In the genomic region with DNA sequence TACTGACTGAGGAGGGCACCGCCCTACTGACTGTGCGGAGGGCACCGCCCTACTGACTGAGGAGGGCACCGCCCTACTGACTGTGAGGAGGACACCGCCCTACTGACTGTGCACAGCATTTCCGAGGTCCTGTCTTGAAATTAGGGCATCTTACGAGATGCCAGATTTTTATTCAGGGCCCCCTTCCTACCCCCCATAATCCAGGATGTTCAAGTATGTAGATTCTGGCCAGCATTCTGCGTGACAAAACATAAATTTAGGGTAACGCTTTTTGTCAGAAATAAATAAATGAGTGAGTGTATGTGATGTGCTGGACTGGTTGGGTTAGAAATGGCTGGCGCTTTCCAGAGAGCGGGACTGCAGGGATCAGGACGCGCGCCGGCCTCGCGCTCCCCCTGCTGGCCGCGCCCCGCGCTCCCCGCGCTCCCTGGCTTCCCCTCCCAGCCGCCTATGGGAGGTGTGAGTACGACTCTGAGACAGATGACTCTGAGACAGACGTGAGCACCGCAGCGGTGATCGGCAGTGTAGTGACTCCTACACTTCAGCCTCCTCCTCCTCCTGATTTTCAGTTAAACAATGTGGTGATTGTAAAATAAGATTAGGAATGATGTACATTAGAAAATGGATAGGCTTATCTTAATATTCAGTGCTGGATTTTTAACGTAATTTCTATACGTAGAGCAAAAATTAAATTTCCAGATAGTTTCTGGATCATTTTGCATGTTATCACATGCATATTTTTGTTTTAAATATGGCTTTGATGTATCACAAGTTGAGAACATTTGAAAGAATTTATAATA, we compare ENCODE assay signal across 8 cellular contexts.
DNase-seq lines count a peak whose midpoint lies in the region; TF ChIP-seq lines count a peak whose summit lies in the region.

No MANE protein-coding gene starts in this region.

- H3K4me1 ChIP-seq in Caco-2 = no peaks in the 10 kb centered on the region
- no peaks in the 10 kb centered on the region for H3K4me1 ChIP-seq in esophagus (ENCODE audit: control insufficient read depth in 2 of 2, insufficient read depth in 2 of 2, low read length in 1 of 2)

- intact Hi-C loops in Caco-2 (cut with micrococcal nuclease; ENCODE audit: unreplicated experiment) = loop anchor here (5.0 kb wide), 2 partner anchors 174 to 259 kb away; no protein-coding TSS in a partner anchor

- H3K4me3 Mint-ChIP-seq in Caco-2 (ENCODE audit: unreplicated experiment) = no peak overlapping the region
- H3K4me3 Mint-ChIP-seq in nephron = peak overlapping the region in 2 of 3 experiments; percentile 26 to 37

- WGBS in esophagus, 2 donors = 20% methylated on average over 31 of the region's 31 CpGs

- H3K4me1 Mint-ChIP-seq in Caco-2 (ENCODE audit: low read depth, unreplicated experiment) (no peaks in the 10 kb centered on the region), nephron (peaks cover 13% of the 10 kb centered on the region)

- H3K9me3 ChIP-seq in Caco-2 (no peaks in the 10 kb centered on the region), esophagus (ENCODE audit: control insufficient read depth in 2 of 2, insufficient read depth in 1 of 2, low read depth in 1 of 2, low read length in 1 of 2) (peaks cover 0 to 5% of the 10 kb centered on the region in 2 donors)

- H3K9me3 Mint-ChIP-seq in Caco-2 (ENCODE audit: unreplicated experiment) (no peaks in the 10 kb centered on the region), nephron (no peaks in the 10 kb centered on the region)

- H3K36me3 Mint-ChIP-seq in Caco-2 (ENCODE audit: insufficient read depth, unreplicated experiment) (no peaks in the 10 kb centered on the region), nephron (ENCODE audit: low read depth) (no peaks in the 10 kb centered on the region)

- POLR2A ChIA-PET in Caco-2 (lab: Charles Lee) = no interaction called here

- no peak overlapping the region for H3K4me3 ChIP-seq in Caco-2 (ENCODE audit: low read depth, low read length)
- H3K4me3 ChIP-seq in esophagus (ENCODE audit: low read depth in 1 of 2, low read length in 2 of 2) = no peak overlapping the region

- TF ChIP-seq CTCF in Caco-2 (IDR thresholded peaks at IDR 0.05; ENCODE audit: insufficient read depth in 1 of 2, low read depth in 1 of 2, low read length in 1 of 2, severe bottlenecking in 1 of 2, unreplicated experiment in 1 of 2) (peak; percentile 38 to 81), GM20000 (IDR thresholded peaks at IDR 0.05; ENCODE audit: extremely low read depth, missing control alignments) (peak; percentile 96), nephron (IDR thresholded peaks at IDR 0.05; ENCODE audit: unreplicated experiment in 3 of 3) (peak; percentile 91 to 96 (median 92))

- H3K27me3 Mint-ChIP-seq in Caco-2 (ENCODE audit: insufficient read depth, unreplicated experiment) (no peaks in the 10 kb centered on the region), nephron (ENCODE audit: low read depth) (no peaks in the 10 kb centered on the region)

- peak; percentile 45 to 77 for DNase-seq in Caco-2
- DNase-seq in GM20000 (ENCODE audit: low spot score) = peak; percentile 81
- DNase-seq in HK-2 (ENCODE audit: unreplicated experiment) = peak; percentile 82
- peak; percentile 93 for DNase-seq in OCI-M1 (lab: John Stamatoyannopoulos, UW)
- DNase-seq in activated T-cell treated with anti-CD3 and anti-CD28 coated beads for 48 hours (ENCODE audit: low read depth) = peak; percentile 81
- peak; percentile 15 to 49 (median 30) for DNase-seq in stimulated activated naive CD4-positive, alpha-beta T cell (lab: John Stamatoyannopoulos, UW)

- H3K27me3 ChIP-seq in Caco-2 (replicated peaks; ENCODE audit: control insufficient read depth, insufficient read depth, low read length) (no peaks in the 10 kb centered on the region), esophagus (ENCODE audit: control insufficient read depth in 1 of 2, insufficient read depth in 2 of 2, low read length in 2 of 2) (no peaks in the 10 kb centered on the region)

- no TSS peak for BruUV-seq in Caco-2 (replicated peaks; lab: Mats Ljungman, UMichigan)

- CTCF ChIA-PET in Caco-2 (lab: Charles Lee) = no interaction called here

- peak overlapping the region; percentile 30 to 79 for H3K27ac ChIP-seq in esophagus (ENCODE audit: low read depth in 2 of 2, low read length in 1 of 2)

- H3K36me3 ChIP-seq in Caco-2 (ENCODE audit: control insufficient read depth, insufficient read depth, low read length) = no peaks in the 10 kb centered on the region
- no peaks in the 10 kb centered on the region for H3K36me3 ChIP-seq in esophagus (ENCODE audit: control insufficient read depth in 2 of 2, insufficient read depth in 2 of 2, low read length in 1 of 2)

- H3K27ac Mint-ChIP-seq in Caco-2 (ENCODE audit: unreplicated experiment) (no peak overlapping the region), nephron (no peak overlapping the region)

Comparison
In these comparisons a context has a peak if more than half of its experiments do, and no peak if none do; other contexts are left out.
1. DNase-seq: peak in every context shown above with its lines; median percentile 93 in OCI-M1; 82 in HK-2; 81 in GM20000; 81 in activated T-cell treated with anti-CD3 and anti-CD28 coated beads for 48 hours; 61 in Caco-2; 30 in stimulated activated naive CD4-positive, alpha-beta T cell.